ENCODE assay signal across 9 cellular contexts in genomic region chr6:83068628-83069027, GRCh38. TPM values are rescaled to one million over a fixed set of nuclear protein-coding genes. Genes with fewer than 3 reads are reported as not detected.
DNase-seq lines count a peak whose midpoint lies in the region; ATAC-seq, FAIRE-seq and TF ChIP-seq lines count a peak whose summit lies in the region.
"Had no signal": no experiment of that assay in that cellular context is flagged by ENCODE, and none has a peak within 500 bp of the region (broad histone marks: within the 10 kb centered on the region; RNA-seq: fewer than 3 reads in every experiment).

No MANE protein-coding gene starts in this region.

- H3K4ac ChIP-seq in H1 (replicated peaks; ENCODE audit: insufficient read length, low read depth, low read length) = no peak overlapping the region

- H2BK20ac ChIP-seq in H1 (ENCODE audit: low read length) = no peak overlapping the region

- no peak for FAIRE-seq in H1 (lab: Jason Lieb, UNC)
- FAIRE-seq: TTC549 had no signal

- H3K4me3 ChIP-seq in Caco-2 (ENCODE audit: low read depth, low read length) (peak overlapping the region; percentile 96), H1 (ENCODE audit: extremely low read depth in 1 of 4, insufficient read depth in 2 of 4, low read depth in 3 of 4, low read length in 4 of 4) (peak overlapping the region; percentile 53 to 85 (median 66); a peak in 7 of 8 replicates)

- H3K9ac ChIP-seq in H1 (replicated peaks in 1 of 4; ENCODE audit: extremely low read depth in 1 of 4, low read depth in 3 of 4, low read length in 3 of 4) = peak overlapping the region in 3 of 4 experiments; percentile 55 to 79 (median 59); a peak in 5 of 7 replicates

- no peak overlapping the region for H3K23ac ChIP-seq in H1 (ENCODE audit: insufficient read length)

- TF ChIP-seq EP300 in H1 (IDR thresholded peaks at IDR 0.05; ENCODE audit: borderline replicate concordance in 1 of 2, low read depth in 2 of 2, low read length in 2 of 2) = no peak

- H3K9me3 ChIP-seq in Caco-2 (no peaks in the 10 kb centered on the region), H1 (ENCODE audit: insufficient read depth in 2 of 2, low read depth in 1 of 2, low read length in 1 of 2) (no peaks in the 10 kb centered on the region)

- 41% methylated on average over 6 of the region's 6 CpGs; no CpG with 5 or more reads in 1 of the 2 experiments for whole genome bisulfite sequencing in H1 (ENCODE audit: extremely low coverage in 1 of 2, insufficient coverage in 1 of 2, insufficient read length in 1 of 2, insufficient replicate concordance in 2 of 2, low coverage in 1 of 2, low lambda C conversion rate in 2 of 2, missing lambda C conversion rate in 1 of 2), 2 experiments

- no peak overlapping the region for H2AFZ ChIP-seq in H1 (ENCODE audit: low read length)

- H4K91ac ChIP-seq in H1 (replicated peaks; ENCODE audit: insufficient read length, low read length) = no peak overlapping the region

- H4K5ac ChIP-seq in H1 (ENCODE audit: insufficient read length, low read depth, low read length) = peak overlapping the region; percentile 76

- H3K27me3 Mint-ChIP-seq in Caco-2 (ENCODE audit: insufficient read depth, unreplicated experiment) (no peaks in the 10 kb centered on the region), osteocyte (ENCODE audit: unreplicated experiment) (no peaks in the 10 kb centered on the region)

- H3K4me1 ChIP-seq in Caco-2 (peaks cover 5% of the 10 kb centered on the region; the same call in 1 of the 2 replicates), H1 (replicated peaks in 1 of 4; ENCODE audit: control insufficient read depth in 3 of 4, insufficient read depth in 4 of 4, low read length in 3 of 4) (peaks cover 0 to 15% (median 4%) of the 10 kb centered on the region in 4 experiments; a peak in 2 of 7 replicates)

- BruUV-seq in Caco-2 (replicated peaks; lab: Mats Ljungman, UMichigan) = no TSS peak

- DNase-seq in Caco-2 (no peak), NCI-H69 (lab: John Stamatoyannopoulos, UW) (peak; percentile 18), H1 (ENCODE audit: low read depth in 1 of 2, low spot score in 2 of 2) (no peak), osteocyte (ENCODE audit: extremely low spot score, unreplicated experiment) (no peak), hypothalamus (lab: John Stamatoyannopoulos, UW) (no peak)

- H3K27ac Mint-ChIP-seq in Caco-2 (ENCODE audit: unreplicated experiment) (peak overlapping the region; percentile 85), osteocyte (ENCODE audit: unreplicated experiment) (peak overlapping the region; percentile 70)

- no peak overlapping the region for H2BK12ac ChIP-seq in H1 (ENCODE audit: low read depth, low read length)

- peak overlapping the region; percentile 62 to 81 for H3K4me2 ChIP-seq in H1 (ENCODE audit: insufficient read depth in 1 of 2, low read depth in 2 of 2, low read length in 2 of 2)

- H3K56ac ChIP-seq in H1 (replicated peaks; ENCODE audit: insufficient read length, low read depth, low read length) = no peak overlapping the region

- peaks cover 7% of the 10 kb centered on the region for H3K36me3 Mint-ChIP-seq in Caco-2 (ENCODE audit: insufficient read depth, unreplicated experiment)
- H3K36me3 Mint-ChIP-seq in osteocyte (ENCODE audit: unreplicated experiment) = no peaks in the 10 kb centered on the region

- H3K4me1 Mint-ChIP-seq in Caco-2 (ENCODE audit: low read depth, unreplicated experiment) (peaks cover 5% of the 10 kb centered on the region), osteocyte (ENCODE audit: unreplicated experiment) (peaks cover 29% of the 10 kb centered on the region)

- H3K36me3 ChIP-seq in Caco-2 (ENCODE audit: control insufficient read depth, insufficient read depth, low read length) (no peaks in the 10 kb centered on the region), H1 (ENCODE audit: control insufficient read depth in 2 of 4, insufficient read depth in 4 of 4, low read length in 3 of 4) (no peaks in the 10 kb centered on the region)

- H4K20me1 ChIP-seq in H1 (replicated peaks in 1 of 2; ENCODE audit: control insufficient read depth in 1 of 2, insufficient read depth in 2 of 2, low read length in 2 of 2) = no peaks in the 10 kb centered on the region

- H3K79me2 ChIP-seq in H1 (ENCODE audit: control insufficient read depth in 1 of 2, insufficient read depth in 2 of 2, low read length in 2 of 2) = peaks cover 0 to 61% of the 10 kb centered on the region in 2 experiments; a peak in 3 of 4 replicates

- H3K27me3 ChIP-seq in Caco-2 (replicated peaks; ENCODE audit: control insufficient read depth, insufficient read depth, low read length) = no peaks in the 10 kb centered on the region
- H3K27me3 ChIP-seq in H1 (replicated peaks in 1 of 4; ENCODE audit: control insufficient read depth in 3 of 4, extremely low read depth in 1 of 4, insufficient read depth in 3 of 4, low read length in 3 of 4) = no peaks in the 10 kb centered on the region

- peak overlapping the region; percentile 87 for H3K4me3 Mint-ChIP-seq in Caco-2 (ENCODE audit: unreplicated experiment)
- peak overlapping the region; percentile 87 for H3K4me3 Mint-ChIP-seq in osteocyte (ENCODE audit: unreplicated experiment)

- intact Hi-C loops in Caco-2 (cut with micrococcal nuclease; ENCODE audit: unreplicated experiment) = loop anchor here (2.0 to 5.0 kb wide), 5 partner anchors 54 to 821 kb away; partner anchors contain the start of gene IBTK

- peak overlapping the region; percentile 87 for H3K27ac ChIP-seq in H1 (ENCODE audit: low read depth, low read length)

- no peaks in the 10 kb centered on the region for H3K23me2 ChIP-seq in H1 (ENCODE audit: low read depth, low read length)

- no peak for TF ChIP-seq RAD21 in H1 (IDR thresholded peaks at IDR 0.05 in 1 of 2, conservative IDR thresholded peaks at IDR 0.05 in 1 of 2; ENCODE audit: low read depth in 2 of 2, low read length in 2 of 2)

- TF ChIP-seq POLR2A in H1 (IDR thresholded peaks at IDR 0.05; ENCODE audit: control extremely low read depth in 1 of 2, low read depth in 2 of 2, low read length in 2 of 2) = no peak

- H3K14ac ChIP-seq in H1 (ENCODE audit: insufficient read length) = no peak overlapping the region

- no peak overlapping the region for H2BK120ac ChIP-seq in H1 (replicated peaks; ENCODE audit: low read depth, low read length)

- CTCF ChIA-PET in Caco-2 (lab: Charles Lee) (interaction anchor here (0.6 to 1.6 kb wide), 2 partner anchors 84 to 446 kb away, joined by 3 to 6 read pairs; no protein-coding TSS in a partner anchor), H1 (lab: Charles Lee; ENCODE audit: partially characterized antibody) (interaction anchor here (0.9 to 4.1 kb wide), 7 partner anchors 27 to 445 kb away, joined by 3 to 35 read pairs (median 5); partner anchors contain the start of gene PRSS35)

- no peak for ATAC-seq in GM18519 (IDR thresholded peaks at IDR 0.05; ENCODE audit: low FRiP score, unreplicated experiment)
- ATAC-seq in GM21737 (IDR thresholded peaks at IDR 0.05; ENCODE audit: unreplicated experiment) = no peak
- no peak for ATAC-seq in HG02970 (IDR thresholded peaks at IDR 0.05; ENCODE audit: low FRiP score, unreplicated experiment)

- no peaks in the 10 kb centered on the region for H3K9me3 Mint-ChIP-seq in Caco-2 (ENCODE audit: unreplicated experiment)
- H3K9me3 Mint-ChIP-seq in osteocyte (ENCODE audit: unreplicated experiment) = no peaks in the 10 kb centered on the region

- H2AK5ac ChIP-seq in H1 (ENCODE audit: low read depth, low read length) = no peak overlapping the region

- TF ChIP-seq CTCF in Caco-2 (IDR thresholded peaks at IDR 0.05; ENCODE audit: insufficient read depth in 1 of 2, low read depth in 1 of 2, low read length in 1 of 2, severe bottlenecking in 1 of 2, unreplicated experiment in 1 of 2) = no peak
- TF ChIP-seq CTCF in H1 (IDR thresholded peaks at IDR 0.05; ENCODE audit: control extremely low read depth in 1 of 3, insufficient read depth in 1 of 3, low read depth in 1 of 3, low read length in 3 of 3) = no peak
- TF ChIP-seq CTCF in osteocyte (IDR thresholded peaks at IDR 0.05) = no peak

- no peak overlapping the region for H4K8ac ChIP-seq in H1 (ENCODE audit: extremely low read depth, insufficient read depth, low read length)

- H3K79me1 ChIP-seq in H1 (ENCODE audit: low read depth, low read length) = no peaks in the 10 kb centered on the region

- H2BK5ac ChIP-seq in H1 (ENCODE audit: low read depth, low read length) = no peak overlapping the region

- POLR2A ChIA-PET in Caco-2 (lab: Charles Lee) = interaction anchor here (0.6 kb wide), 1 partner anchor 123 kb away, joined by 3 read pairs; no protein-coding TSS in a partner anchor
- POLR2A ChIA-PET in H1 (lab: Charles Lee; ENCODE audit: partially characterized antibody) = interaction anchor here (1.1 to 1.7 kb wide), 2 partner anchors 10 to 31 kb away, joined by 4 to 6 read pairs; no protein-coding TSS in a partner anchor

- H3K18ac ChIP-seq in H1 (ENCODE audit: extremely low read depth, low read length) = no peak overlapping the region

- no peak overlapping the region for H2BK15ac ChIP-seq in H1 (ENCODE audit: low read length)

TF ChIP-seq in H1, 55 proteins besides CTCF, POLR2A, EP300 and RAD21 (continues in another document):
- TF ChIP-seq GTF2F1 (IDR thresholded peaks at IDR 0.05; ENCODE audit: borderline replicate concordance, low read depth, low read length) (no peak), NANOG (IDR thresholded peaks at IDR 0.05; ENCODE audit: insufficient read depth, low read depth, low read length, poor library complexity, severe bottlenecking) (no peak)

RNA-seq across cellular contexts. Expression of gene DOP1A, which starts 1.2 kb away (rescaled TPM):
- total RNA-seq in Caco-2 (2022) = 14.6 and 16.1 TPM in 2 replicates
- 14.7 and 15.9 TPM in 2 replicates for total RNA-seq in H1 (2021; fragmentation: NEBNext Ultra II Directional; extraction: Animal tissue kit (Norgen Biotek cat#: 25700))
- 5.3 and 7.5 TPM in 2 replicates for polyA plus RNA-seq in H1 (2011; rRNA removed)
- 8.5 TPM for polyA plus RNA-seq in H1 (2011; cell fraction: cytosol; rRNA removed)
- polyA plus RNA-seq in H1 (2011; cell fraction: nucleus; rRNA removed) = 10.6 TPM
- polyA plus RNA-seq in H1 (2012, experiment 1 of 2) = 6.3 to 11.7 TPM (median 8.4 TPM) in 4 replicates
- polyA plus RNA-seq in H1 (2012, experiment 2 of 2) = 0.31 TPM
- polyA plus RNA-seq in H1 (2013, experiment 1 of 2) = 6.9 TPM
- 5.3 TPM for polyA plus RNA-seq in H1 (2013, experiment 2 of 2)
- 38.8 and 46.6 TPM in 2 replicates for polyA minus RNA-seq in H1 (2011; rRNA and poly(A)+ RNA removed)
- 14.1 TPM for polyA minus RNA-seq in H1 (2011; cell fraction: cytosol; rRNA and poly(A)+ RNA removed)
- 46.1 TPM for polyA minus RNA-seq in H1 (2011; cell fraction: nucleus; rRNA and poly(A)+ RNA removed)
- 23.1 and 24.3 TPM in 2 replicates for total RNA-seq in osteocyte

RNA-seq across cellular contexts. Expression of gene UBE3D, which starts 3.0 kb away (rescaled TPM):
- 10.9 and 11.7 TPM in 2 replicates for total RNA-seq in Caco-2 (2022)
- total RNA-seq in H1 (2021; fragmentation: NEBNext Ultra II Directional; extraction: Animal tissue kit (Norgen Biotek cat#: 25700)) = 16.3 and 17.8 TPM in 2 replicates
- polyA plus RNA-seq in H1 (2011; rRNA removed) = 4.7 and 5.7 TPM in 2 replicates
- polyA plus RNA-seq in H1 (2011; cell fraction: cytosol; rRNA removed) = 8.3 TPM
- 6.7 TPM for polyA plus RNA-seq in H1 (2011; cell fraction: nucleus; rRNA removed)
- polyA plus RNA-seq in H1 (2012, experiment 1 of 2) = 8.5 to 14.1 TPM (median 9.9 TPM) in 4 replicates
- polyA plus RNA-seq in H1 (2012, experiment 2 of 2) = 9.0 TPM
- 14.8 TPM for polyA plus RNA-seq in H1 (2013, experiment 1 of 2)
- polyA plus RNA-seq in H1 (2013, experiment 2 of 2) = 15.8 TPM
- 15.2 and 18.6 TPM in 2 replicates for polyA minus RNA-seq in H1 (2011; rRNA and poly(A)+ RNA removed)
- polyA minus RNA-seq in H1 (2011; cell fraction: cytosol; rRNA and poly(A)+ RNA removed) = 8.7 TPM
- polyA minus RNA-seq in H1 (2011; cell fraction: nucleus; rRNA and poly(A)+ RNA removed) = 42.9 TPM
- 4.8 and 5.7 TPM in 2 replicates for total RNA-seq in osteocyte
